ENCODE assay signal across 11 cellular contexts in the genomic region with DNA sequence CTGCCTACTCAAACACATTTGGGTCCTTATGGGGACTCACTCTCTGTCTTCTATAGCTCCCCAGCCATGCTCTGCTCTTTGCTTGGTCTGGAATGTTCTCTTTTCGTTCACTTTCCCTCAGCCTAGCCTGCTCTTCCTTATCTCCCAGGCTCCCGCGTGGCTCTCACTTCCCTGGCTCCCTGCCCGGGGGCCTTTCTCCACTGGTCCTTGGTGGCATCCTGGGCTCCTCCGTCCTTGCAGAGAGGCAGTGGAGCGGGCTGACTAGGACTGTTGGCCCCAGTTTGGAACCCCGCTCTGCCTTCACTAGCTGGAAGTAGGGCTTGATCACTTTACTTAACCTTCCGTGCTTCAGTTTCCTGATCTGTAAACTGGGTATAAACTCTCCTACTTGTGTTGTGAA. TPM values are rescaled to one million over a fixed set of nuclear protein-coding genes. Genes with fewer than 3 reads are reported as not detected.
"Had no signal": no experiment of that assay in that cellular context is flagged by ENCODE, and none has a peak within 500 bp of the region (broad histone marks: within the 10 kb centered on the region; RNA-seq: fewer than 3 reads in every experiment).

No MANE protein-coding gene starts in this region.

- H3K4me3 Mint-ChIP-seq: HFFc6, IgD-negative memory B cell had no signal

- H3K27me3 Mint-ChIP-seq: IgD-negative memory B cell had no signal

- H3K4me1 Mint-ChIP-seq: IgD-negative memory B cell had no signal

- H3K27ac ChIP-seq: GM23248, HL-60 had no signal

- H3K4me3 ChIP-seq: GM23248, HAP-1 had no signal

- H3K9me3 ChIP-seq: HAP-1 had no signal

- H3K36me3 Mint-ChIP-seq: IgD-negative memory B cell had no signal

- ATAC-seq: HCT116, HepG2 had no signal

- DNase-seq: GM23248, GOT3, H7, HFFc6 had no signal

- H3K4me1 ChIP-seq: HAP-1 had no signal

- H3K36me3 ChIP-seq: HAP-1 had no signal

- H3K27ac Mint-ChIP-seq: HFFc6, IgD-negative memory B cell had no signal

RNA-seq across cellular contexts. Expression of a gene that starts 31.2 kb away (rescaled TPM):
- total RNA-seq: GM23248, H4, HepG2, HFFc6, HT1080 had no signal
